1 cellular context compared by ENCODE assay signal in genomic region chr19:35775298-35776101, GRCh38.
TF ChIP-seq lines count a peak whose summit lies in the region.

ARHGAP33 (plus strand) TSS chr19:35775564; CDS start chr19:35775659, 95 bp downstream.

TF ChIP-seq in H1, 55 proteins besides CTCF, POLR2A, EP300 and RAD21 (continued from another document):
- TF ChIP-seq JUN (IDR thresholded peaks at IDR 0.05; ENCODE audit: low read depth, low read length) (no peak), KDM1A (IDR thresholded peaks at IDR 0.05; ENCODE audit: borderline replicate concordance, low read length) (no peak), SIN3A (conservative IDR thresholded peaks at IDR 0.05 in 1 of 2, IDR thresholded peaks at IDR 0.05 in 1 of 2; ENCODE audit: low read depth in 1 of 2, low read length in 2 of 2) (peak in 1 of 2 experiments; percentile 86; a peak in 2 of 4 replicates), GTF2F1 (IDR thresholded peaks at IDR 0.05; ENCODE audit: borderline replicate concordance, low read depth, low read length) (no peak), ATF3 (IDR thresholded peaks at IDR 0.05; ENCODE audit: insufficient read depth, low read depth, low read length) (no peak), CHD1 (IDR thresholded peaks at IDR 0.05; ENCODE audit: low read depth, low read length) (no peak), TBP (IDR thresholded peaks at IDR 0.05; ENCODE audit: low read depth, low read length) (no peak), HDAC2 (IDR thresholded peaks at IDR 0.05; ENCODE audit: borderline replicate concordance in 1 of 2, low read depth in 2 of 2, low read length in 2 of 2) (peak; percentile 63 to 71; a peak in 2 of 4 replicates), CTBP2 (IDR thresholded peaks at IDR 0.05; ENCODE audit: borderline replicate concordance, insufficient read depth, insufficient read length, low read length) (no peak), BRCA1 (IDR thresholded peaks at IDR 0.05; ENCODE audit: low read depth, low read length) (no peak), MAX (IDR thresholded peaks at IDR 0.05) (peak; percentile 39; the same call in 1 of the 2 replicates), ATF2 (IDR thresholded peaks at IDR 0.05; ENCODE audit: low read length) (no peak), EGR1 (IDR thresholded peaks at IDR 0.05; ENCODE audit: borderline replicate concordance, low read depth, low read length) (peak; percentile 53; the same call in 1 of the 2 replicates), PHF8 (conservative IDR thresholded peaks at IDR 0.05; ENCODE audit: low read depth, low read length) (no peak), YY1 (IDR thresholded peaks at IDR 0.05; ENCODE audit: low read depth, low read length) (no peak), MAFK (IDR thresholded peaks at IDR 0.05; ENCODE audit: low read depth, low read length) (no peak), CBX5 (IDR thresholded peaks at IDR 0.05; ENCODE audit: low read depth, low read length) (no peak), HDAC6 (IDR thresholded peaks at IDR 0.05; ENCODE audit: low read depth, low read length) (no peak), TAF7 (optimal IDR thresholded peaks at IDR 0.05; ENCODE audit: borderline replicate concordance, low read depth, low read length) (no peak), ASH2L (IDR thresholded peaks at IDR 0.05; ENCODE audit: low read length) (no peak), RXRA (IDR thresholded peaks at IDR 0.05; ENCODE audit: insufficient read depth, low read depth, low read length) (no peak), GABPA (IDR thresholded peaks at IDR 0.05; ENCODE audit: borderline replicate concordance, insufficient read depth, low read length) (no peak), SUZ12 (IDR thresholded peaks at IDR 0.05; ENCODE audit: low read length) (no peak)
TF ChIP-seq in H1: peak in this region for 6.
